Comparison of ENCODE assay signal across 9 cellular contexts in the genomic region with DNA sequence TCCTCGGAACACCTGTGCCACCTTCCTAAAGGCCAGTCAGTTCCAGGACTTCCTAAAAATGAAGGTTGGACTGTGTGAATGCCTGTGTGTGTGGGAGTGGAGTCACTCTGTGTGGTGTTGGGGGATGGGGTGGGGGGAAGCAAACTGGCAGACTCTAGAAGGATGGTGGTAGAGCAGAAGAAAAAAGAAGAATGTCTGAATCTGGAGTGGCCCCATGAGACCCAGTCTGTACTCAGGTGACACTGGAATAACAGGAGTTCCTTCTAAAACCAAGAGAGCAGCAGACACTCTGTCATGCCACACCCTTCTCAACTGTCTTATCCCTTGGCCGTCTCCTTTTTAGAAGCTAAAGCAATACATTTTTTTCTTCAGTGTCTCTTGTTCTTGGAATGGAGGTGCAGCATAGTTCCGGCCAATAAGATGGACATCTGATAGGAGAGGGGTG.
DNase-seq lines count a peak whose midpoint lies in the region; ATAC-seq, FAIRE-seq and TF ChIP-seq lines count a peak whose summit lies in the region.
"Had no signal": no experiment of that assay in that cellular context is flagged by ENCODE, and none has a peak within 500 bp of the region (broad histone marks: within the 10 kb centered on the region; RNA-seq: fewer than 3 reads in every experiment).

No MANE protein-coding gene starts in this region.

- no peak overlapping the region for H4K8ac ChIP-seq in trophoblast cell (ENCODE audit: low read depth, low read length)

- H3K4me1 ChIP-seq in DND-41 (ENCODE audit: insufficient read depth, low read length) (peaks cover 65% of the 10 kb centered on the region), astrocyte (ENCODE audit: insufficient read depth, low read length) (peaks cover 35% of the 10 kb centered on the region), trophoblast cell (ENCODE audit: control insufficient read depth in 1 of 2, insufficient read depth in 2 of 2, low read length in 2 of 2) (peaks cover 18 to 31% of the 10 kb centered on the region in 2 experiments)

- peaks cover 8% of the 10 kb centered on the region for H3K36me3 Mint-ChIP-seq in astrocyte (ENCODE audit: low read depth, unreplicated experiment)

- peak overlapping the region; percentile 44 for H3K4ac ChIP-seq in trophoblast cell (ENCODE audit: low read depth, low read length)

- 0 out of 3 replicates have a peak, but pooled peaks have one; percentile 8 for ATAC-seq in DND-41 (ENCODE audit: insufficient read depth, low read depth)
- ATAC-seq: body of pancreas had no signal

- no peak overlapping the region for H3K4me2 ChIP-seq in DND-41 (ENCODE audit: insufficient read depth, low read length)
- peak overlapping the region; percentile 37 for H3K4me2 ChIP-seq in astrocyte (ENCODE audit: low read length)
- peak overlapping the region; percentile 7 for H3K4me2 ChIP-seq in trophoblast cell (ENCODE audit: low read length)

- no peak overlapping the region for H2AK5ac ChIP-seq in trophoblast cell (ENCODE audit: low read length)

- peak overlapping the region; percentile 71 for H3K18ac ChIP-seq in trophoblast cell (ENCODE audit: low read length)

- peak overlapping the region; percentile 89 for H2BK12ac ChIP-seq in trophoblast cell (ENCODE audit: low read length)

- H3K79me2 ChIP-seq in DND-41 (ENCODE audit: insufficient read depth, low read length) (peaks cover 17% of the 10 kb centered on the region), astrocyte (ENCODE audit: insufficient read depth, low read length) (peaks cover 79% of the 10 kb centered on the region), trophoblast cell (ENCODE audit: control insufficient read depth, insufficient read depth, low read length, poor library complexity) (peaks cover 2% of the 10 kb centered on the region)

- H3K27ac ChIP-seq in DND-41 (ENCODE audit: low read length) (peak overlapping the region; percentile 94), astrocyte (ENCODE audit: low read depth, low read length) (no peak overlapping the region), trophoblast cell (ENCODE audit: low read depth, low read length) (peak overlapping the region; percentile 90)

- H3K27me3 Mint-ChIP-seq in astrocyte (ENCODE audit: low read depth, unreplicated experiment), result no peaks in the 10 kb centered on the region

- peak overlapping the region; percentile 8; the same call in 1 of the 2 replicates for H3K9ac ChIP-seq in DND-41 (ENCODE audit: low read depth, low read length)
- H3K9ac ChIP-seq in astrocyte (ENCODE audit: low read length), result peak overlapping the region; percentile 11
- H3K9ac ChIP-seq in trophoblast cell (ENCODE audit: low read length), result no peak overlapping the region

- no peak overlapping the region for H3K4me3 ChIP-seq in DND-41 (ENCODE audit: low read depth in 1 of 2, low read length in 2 of 2)
- H3K4me3 ChIP-seq in astrocyte (ENCODE audit: insufficient read depth, low read depth, low read length), result no peak overlapping the region
- no peak overlapping the region for H3K4me3 ChIP-seq in trophoblast cell (ENCODE audit: low read depth, low read length)
- H3K4me3 ChIP-seq: body of pancreas had no signal

- H4K20me1 ChIP-seq in DND-41 (ENCODE audit: insufficient read depth, low read length) (no peaks in the 10 kb centered on the region), astrocyte (ENCODE audit: insufficient read depth, low read length) (no peaks in the 10 kb centered on the region)

- no peak overlapping the region for H4K12ac ChIP-seq in trophoblast cell (ENCODE audit: low read depth, low read length)

- no peak for TF ChIP-seq CTCF in DND-41 (IDR thresholded peaks at IDR 0.05; ENCODE audit: borderline replicate concordance, extremely low read depth, low read length, poor library complexity, severe bottlenecking)
- no peak for TF ChIP-seq CTCF in astrocyte (IDR thresholded peaks at IDR 0.05; ENCODE audit: insufficient read depth, low read depth, low read length)

- no peaks in the 10 kb centered on the region for H3K9me3 Mint-ChIP-seq in astrocyte (ENCODE audit: unreplicated experiment)

- peaks cover 29% of the 10 kb centered on the region for H3K79me1 ChIP-seq in trophoblast cell (ENCODE audit: low read length)

- H3K9me3 ChIP-seq in DND-41 (ENCODE audit: insufficient read depth, low read length, severe bottlenecking) (no peaks in the 10 kb centered on the region), astrocyte (ENCODE audit: insufficient read depth, low read depth, low read length) (no peaks in the 10 kb centered on the region), trophoblast cell (ENCODE audit: insufficient read depth, low read depth, low read length) (no peaks in the 10 kb centered on the region)
- H3K9me3 ChIP-seq: body of pancreas had no signal

- H2BK120ac ChIP-seq in trophoblast cell (ENCODE audit: insufficient read depth, low read length, poor library complexity), result peak overlapping the region; percentile 55

- H3K36me3 ChIP-seq in DND-41 (ENCODE audit: insufficient read depth, low read length), result no peaks in the 10 kb centered on the region
- no peaks in the 10 kb centered on the region for H3K36me3 ChIP-seq in astrocyte (ENCODE audit: insufficient read depth, low read length)
- H3K36me3 ChIP-seq in trophoblast cell (ENCODE audit: control insufficient read depth in 1 of 2, insufficient read depth in 2 of 2, low read length in 2 of 2), result no peaks in the 10 kb centered on the region

- FAIRE-seq in astrocyte (lab: Jason Lieb, UNC), result no peak
- no peak for FAIRE-seq in frontal cortex (lab: Jason Lieb, UNC)
- FAIRE-seq: endometrium had no signal

- H2BK5ac ChIP-seq in trophoblast cell (ENCODE audit: low read depth, low read length, poor library complexity), result peak overlapping the region; percentile 70

- H3K27me3 ChIP-seq in DND-41 (ENCODE audit: insufficient read depth, low read length, poor library complexity) (no peaks in the 10 kb centered on the region), astrocyte (ENCODE audit: insufficient read depth, low read length) (no peaks in the 10 kb centered on the region), trophoblast cell (ENCODE audit: insufficient read depth, low read length) (no peaks in the 10 kb centered on the region)
- H3K27me3 ChIP-seq: body of pancreas had no signal

- peak overlapping the region; percentile 69 for H3K14ac ChIP-seq in trophoblast cell (ENCODE audit: low read length)

- peak overlapping the region; percentile 82 for H4K91ac ChIP-seq in trophoblast cell (ENCODE audit: low read depth, low read length)

- H2AFZ ChIP-seq in DND-41 (ENCODE audit: low read depth, low read length), result no peak overlapping the region; the same call in 1 of the 2 replicates
- no peak overlapping the region for H2AFZ ChIP-seq in astrocyte (ENCODE audit: low read depth, low read length)
- H2AFZ ChIP-seq in trophoblast cell (ENCODE audit: insufficient read depth, low read length, poor library complexity), result no peak overlapping the region

- no peak overlapping the region for H3K27ac Mint-ChIP-seq in astrocyte (ENCODE audit: unreplicated experiment)

- peak overlapping the region; percentile 64 for H3K4me3 Mint-ChIP-seq in astrocyte (ENCODE audit: unreplicated experiment)

- peaks cover 74% of the 10 kb centered on the region for H3K4me1 Mint-ChIP-seq in astrocyte (ENCODE audit: low read depth, unreplicated experiment)

- no CpG with 5 or more reads among the region's 3 CpGs for WGBS in trophoblast cell (ENCODE audit: extremely low coverage, insufficient coverage, insufficient read length)

- no peak overlapping the region for H3K23ac ChIP-seq in trophoblast cell (ENCODE audit: low read length)

- peak; percentile 49 for DNase-seq in DND-41
- peak; percentile 22 for DNase-seq in NCI-H2171 (lab: John Stamatoyannopoulos, UW)
- DNase-seq in astrocyte (ENCODE audit: low read depth), result no peak
- DNase-seq in trophoblast cell, result peak in 1 of 2 donors; percentile 41
- DNase-seq in frontal cortex (ENCODE audit: low spot score in 2 of 2), result no peak
- DNase-seq in stimulated activated CD4-positive, alpha-beta T cell treated with anti-CD3 and anti-CD28 coated beads, Interleukin-2, amount 100 ng/mL, for 24 hours, result no peak
- no peak for DNase-seq in NCI-H345 (lab: John Stamatoyannopoulos, UW)
- DNase-seq: body of pancreas had no signal

Comparison
In these comparisons a context has a peak if more than half of its experiments do, and no peak if none do; other contexts are left out.
1. DNase-seq: peak in DND-41 (single experiment) and NCI-H2171 (single experiment); none in astrocyte (single experiment), frontal cortex (0 of 2), stimulated activated CD4-positive, alpha-beta T cell treated with anti-CD3 and anti-CD28 coated beads, Interleukin-2, amount 100 ng/mL, for 24 hours (0 of 2) and NCI-H345 (single experiment).